In genomic region chr15:41908681-41909461, GRCh38 we compare ENCODE assay signal across 11 cellular contexts.
"Had no signal": no experiment of that assay in that cellular context is flagged by ENCODE, and none has a peak within 500 bp of the region (broad histone marks: within the 10 kb centered on the region; RNA-seq: fewer than 3 reads in every experiment).

No MANE protein-coding gene starts in this region.

- ATAC-seq: activated CD4-positive, CD25-positive, alpha-beta regulatory T cell treated with anti-CD3 and anti-CD28 coated beads, Interleukin-2, amount 50 U/mL, for 24 hours; activated CD8-positive, alpha-beta memory T cell treated with anti-CD3 and anti-CD28 coated beads, Interleukin-2, amount 10 ng/mL, durations not matched to agents 7 days and 5 days had no signal

- H3K9me3 ChIP-seq: tibial artery had no signal

- H3K27ac Mint-ChIP-seq: activated CD8-positive, alpha-beta memory T cell treated with anti-CD3 and anti-CD28 coated beads, Interleukin-2, amount 10 ng/mL, durations not matched to agents 7 days and 5 days had no signal

- H3K4me3 ChIP-seq: coronary artery, tibial artery had no signal

- H3K27ac ChIP-seq: coronary artery, epithelial cell of prostate, tibial artery had no signal

- H3K27me3 ChIP-seq: tibial artery had no signal

- H3K9me3 Mint-ChIP-seq: activated T-cell treated with anti-CD3 and anti-CD28 coated beads, Interleukin-2, amount 50 U/mL, for 24 hours had no signal

- DNase-seq: activated CD4-positive, alpha-beta T cell treated with anti-CD3 and anti-CD28 coated beads, Interleukin-2, amount 50 U/mL, for 48 hours; activated CD8-positive, alpha-beta memory T cell treated with anti-CD3 and anti-CD28 coated beads, Interleukin-2, amount 10 ng/mL, durations not matched to agents 7 days and 5 days; activated effector memory CD4-positive, alpha-beta T cell treated with anti-CD3 and anti-CD28 coated beads, Interleukin-2, amount 50 U/mL, for 16 hours; activated T-cell treated with anti-CD3 and anti-CD28 coated beads, Interleukin-2, amount 50 U/mL, for 24 hours; central memory CD4-positive, alpha-beta T cell; effector CD8-positive, alpha-beta T cell; stimulated activated CD4-positive, alpha-beta T cell treated with anti-CD3 and anti-CD28 coated beads, Interleukin-4, amount 100 ng/mL, for 4 hours; tibial artery had no signal
